In the genomic region with DNA sequence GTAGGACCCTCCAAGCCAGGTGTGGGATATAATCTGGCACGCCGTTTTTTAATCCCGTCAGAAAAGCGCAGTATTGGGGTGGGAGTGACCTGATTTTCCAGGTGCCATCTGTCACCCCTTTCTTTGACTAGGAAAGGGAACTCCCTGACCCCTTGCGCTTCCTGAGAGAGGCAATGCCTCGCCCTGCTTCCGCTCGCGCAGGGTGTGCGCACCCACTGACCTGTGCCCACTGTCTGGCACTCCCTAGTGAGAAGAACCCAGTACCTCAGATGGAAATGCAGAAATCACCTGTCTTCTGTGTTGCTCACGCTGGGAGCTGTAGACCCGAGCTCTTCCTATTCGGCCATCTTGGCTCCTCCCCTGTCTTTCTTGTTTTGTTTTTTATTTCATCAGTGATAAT, we compare ENCODE assay signal across 19 cellular contexts. TPM values are rescaled to one million over a fixed set of nuclear protein-coding genes. Genes with fewer than 3 reads are reported as not detected.
"Had no signal": no experiment of that assay in that cellular context is flagged by ENCODE, and none has a peak within 500 bp of the region (broad histone marks: within the 10 kb centered on the region; RNA-seq: fewer than 3 reads in every experiment).

No MANE protein-coding gene starts in this region.

RNA-seq across cellular contexts. Expression of gene OR5M11, which starts 11.6 kb away (rescaled TPM):
- total RNA-seq: colonic mucosa, dermis microvascular lymphatic vessel endothelial cell, endodermal cell, esophagus mucosa, esophagus squamous epithelium, gastrocnemius medialis, glomerular endothelial cell, heart right ventricle, kidney epithelial cell, left cardiac atrium, left lung, left ventricle myocardium superior, lower lobe of right lung, lung microvascular endothelial cell, mesenteric fat pad, mesothelial cell of epicardium, mucosa of descending colon, myocyte had no signal

RNA-seq across cellular contexts. Expression of gene OR5M10, which starts 22.8 kb away (rescaled TPM):
- total RNA-seq: colonic mucosa, dermis microvascular lymphatic vessel endothelial cell, endodermal cell, esophagus mucosa, esophagus squamous epithelium, gastrocnemius medialis, glomerular endothelial cell, heart right ventricle, kidney epithelial cell, left cardiac atrium, left lung, left ventricle myocardium superior, lower leg skin, lower lobe of right lung, lung microvascular endothelial cell, mesenteric fat pad, mesothelial cell of epicardium, mucosa of descending colon, myocyte had no signal

RNA-seq across cellular contexts. Expression of gene OR5M1, which starts 60.0 kb away (rescaled TPM):
- total RNA-seq: colonic mucosa, dermis microvascular lymphatic vessel endothelial cell, endodermal cell, esophagus mucosa, esophagus squamous epithelium, gastrocnemius medialis, glomerular endothelial cell, heart right ventricle, kidney epithelial cell, left cardiac atrium, left lung, left ventricle myocardium superior, lower leg skin, lower lobe of right lung, lung microvascular endothelial cell, mesenteric fat pad, mesothelial cell of epicardium, mucosa of descending colon, myocyte had no signal
